In the genomic region with DNA sequence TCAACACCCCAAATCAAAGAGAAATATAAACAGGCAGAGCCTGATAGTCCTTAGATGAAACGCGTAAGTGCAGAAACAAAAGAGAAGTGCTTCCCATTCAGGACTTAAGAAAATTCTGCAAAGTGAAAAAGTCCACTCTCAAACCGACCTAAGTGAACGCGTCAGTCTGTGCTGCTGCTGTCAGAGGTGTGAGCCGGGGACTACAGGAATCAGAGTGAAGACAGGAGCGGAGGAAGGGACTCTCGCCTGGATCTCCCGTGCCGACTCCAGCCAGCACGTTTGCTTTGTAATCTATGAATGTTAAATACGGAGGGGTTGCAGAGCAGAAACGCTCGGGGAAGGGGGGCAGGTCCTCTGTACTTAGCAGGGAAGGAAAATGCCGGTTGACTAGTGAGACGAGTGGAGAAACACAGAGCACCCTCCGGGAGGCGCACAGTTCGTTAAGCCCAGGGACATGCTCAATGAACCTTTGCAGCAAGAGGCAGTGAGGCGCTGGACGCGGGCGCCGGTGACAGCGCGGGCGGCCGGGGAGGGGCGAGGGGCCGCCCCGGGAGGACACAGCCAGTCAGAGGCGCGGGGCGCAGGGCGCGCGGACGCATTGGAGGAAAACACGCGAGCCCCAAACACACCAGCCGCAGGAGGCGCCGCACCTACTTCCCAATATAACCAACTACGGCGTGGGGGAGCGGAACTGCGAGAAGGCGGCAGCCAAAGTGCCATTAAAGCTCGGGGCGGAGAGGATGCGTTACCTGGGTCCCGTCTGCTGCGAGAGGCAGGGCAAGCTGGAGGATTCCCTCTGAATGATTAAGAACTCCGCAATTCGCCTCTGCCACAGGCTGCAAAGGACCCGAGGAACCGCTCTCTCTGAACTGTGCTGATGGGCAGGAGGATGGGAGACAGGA, we compare ENCODE assay signal across 8 cellular contexts. TPM values are rescaled to one million over a fixed set of nuclear protein-coding genes. Genes with fewer than 3 reads are reported as not detected.
DNase-seq lines count a peak whose midpoint lies in the region; ATAC-seq and TF ChIP-seq lines count a peak whose summit lies in the region.
"Had no signal": no experiment of that assay in that cellular context is flagged by ENCODE, and none has a peak within 500 bp of the region (broad histone marks: within the 10 kb centered on the region; RNA-seq: fewer than 3 reads in every experiment).

A gene (plus strand): TSS at position 626 of the 902 bp plus-strand sequence.

- ATAC-seq in GM18519 (IDR thresholded peaks at IDR 0.05; ENCODE audit: low FRiP score, unreplicated experiment) (peak; percentile 45), T-cell (replicated peaks in 1 of 4) (peak; percentile 32 to 70 (median 34)), GM21717 (IDR thresholded peaks at IDR 0.05; ENCODE audit: unreplicated experiment) (no peak)

- H3K4me3 Mint-ChIP-seq in T-cell, result peak within 1 kb of the TSS in 2 of 3 donors; percentile 5 to 62
- H3K4me3 Mint-ChIP-seq: activated B cell treated with CpG ODN at 0.5 μM for 24 hours had no signal

- no peak within 1 kb of the TSS for H3K27ac Mint-ChIP-seq in T-cell
- H3K27ac Mint-ChIP-seq: activated B cell treated with CpG ODN at 0.5 μM for 24 hours had no signal

- H3K27ac ChIP-seq in testis, result no peak within 1 kb of the TSS

- peaks cover 22% of the 10 kb centered on the region in 2 donors for H3K27me3 Mint-ChIP-seq in T-cell

- POLR2A ChIA-PET in T-cell (lab: Charles Lee), result no interaction called here

- 0 to 1% methylated on average over 21 to 55 of the region's 57 CpGs for WGBS in testis, 2 donors

- H3K27me3 ChIP-seq in testis, result no peaks in the 10 kb centered on the region

- intact Hi-C loops in testis (cut with DNase I; ENCODE audit: low total_unique reads), result no loop called here

- no peaks in the 10 kb centered on the region for H3K9me3 ChIP-seq in testis

- H3K4me3 ChIP-seq in testis, result peak within 1 kb of the TSS; percentile 29 to 52

- no peaks in the 10 kb centered on the region for H3K36me3 ChIP-seq in testis (ENCODE audit: low read depth, missing control alignments)

- peaks cover 6% of the 10 kb centered on the region for H3K4me1 ChIP-seq in testis

- H3K4me1 Mint-ChIP-seq in T-cell, result peaks cover 7 to 12% (median 9%) of the 10 kb centered on the region in 3 donors

- peak; percentile 55 for DNase-seq in KBM-7
- DNase-seq in T-cell, result peak in 6 of 34 experiments; percentile 0 to 8 (median 2)
- peak; percentile 86 for DNase-seq in ecto neural progenitor cell (ENCODE audit: low spot score)
- DNase-seq in medulla oblongata (ENCODE audit: extremely low spot score), result peak; percentile 18
- peak; percentile 61 for DNase-seq in testis
- DNase-seq: activated B cell treated with CpG ODN at 0.5 μM for 24 hours had no signal

- CTCF ChIA-PET in T-cell (lab: Charles Lee), result no interaction called here

- TF ChIP-seq POLR2A in testis (IDR thresholded peaks at IDR 0.05), result no peak

- in situ Hi-C loops in KBM-7 (cut with MboI; ENCODE audit: low pct_unique_long_range_greater_than_20kb, low sequenced_read_pairs), result no loop called here

- no peaks in the 10 kb centered on the region for H3K36me3 Mint-ChIP-seq in T-cell

- TF ChIP-seq CTCF in testis (IDR thresholded peaks at IDR 0.05), result no peak

- H3K9me3 Mint-ChIP-seq in T-cell, result no peaks in the 10 kb centered on the region
- H3K9me3 Mint-ChIP-seq: activated B cell treated with CpG ODN at 0.5 μM for 24 hours had no signal

RNA-seq across cellular contexts. Expression of the gene that starts here (rescaled TPM):
- not detected for total RNA-seq in T-cell
- under 1 TPM; 0.55 to 0.99 TPM for total RNA-seq in testis
- 0.78 TPM for polyA plus RNA-seq in testis (ENCODE audit: insufficient read depth, low read depth, low replicate concordance)
- total RNA-seq: activated B cell treated with CpG ODN at 0.5 μM for 24 hours had no signal

Comparison
In these comparisons a context has a peak if more than half of its experiments do, and no peak if none do; other contexts are left out.
1. Peak in ATAC-seq in T-cell; RNA of the gene not detected or under 1 TPM.
2. Peak in DNase-seq and H3K4me3 ChIP-seq in testis; RNA of the gene not detected or under 1 TPM.